ENCODE assay signal across 8 cellular contexts in genomic region chr1:233294991-233295774, GRCh38.
A peak's percentile ranks its signal among the peaks of the same experiment; 100 is the strongest.
DNase-seq lines count a peak whose midpoint lies in the region; ATAC-seq and TF ChIP-seq lines count a peak whose summit lies in the region.

Gene PCNX2 (minus strand): TSS chr1:233295725. CDS start chr1:233295478, 247 bp downstream.

- peak within 1 kb of the TSS; percentile 3 for H3K27ac ChIP-seq in brain microvascular endothelial cell

- in situ Hi-C loops in brain microvascular endothelial cell (cut with HindIII; ENCODE audit: low pct_ligation_motif_present, low sequenced_read_pairs): no loop called here

- no peak for TF ChIP-seq CTCF in brain microvascular endothelial cell (IDR thresholded peaks at IDR 0.05; ENCODE audit: low read depth, low read length, missing control alignments)

- no peaks in the 10 kb centered on the region for H3K36me3 ChIP-seq in brain microvascular endothelial cell (replicated peaks)

- DNase-seq in NCI-H128 (lab: John Stamatoyannopoulos, UW; ENCODE audit: unreplicated experiment) (peak; percentile 67), T1000 (lab: John Stamatoyannopoulos, UW) (peak; percentile 24), brain microvascular endothelial cell (peak; percentile 56), inferior parietal cortex (ENCODE audit: extremely low spot score) (peak; percentile 46), GOT3 (lab: John Stamatoyannopoulos, UW) (no peak)
- DNase-seq in stimulated activated CD4-positive, alpha-beta T cell treated with anti-CD3 and anti-CD28 coated beads, Interleukin-12 subunit alpha, Interleukin-12 subunit beta, amount 100 ng/mL, for 4 hours: peak; percentile 47

- peak; percentile 95 for ATAC-seq in GM18498 (IDR thresholded peaks at IDR 0.05; ENCODE audit: unreplicated experiment)
- peak; percentile 96 for ATAC-seq in HG02678 (IDR thresholded peaks at IDR 0.05; ENCODE audit: unreplicated experiment)

- peak within 1 kb of the TSS; percentile 85 for H3K4me3 ChIP-seq in brain microvascular endothelial cell (ENCODE audit: low read depth, low read length)

- no peaks in the 10 kb centered on the region for H3K27me3 ChIP-seq in brain microvascular endothelial cell (replicated peaks)
